Comparison of ENCODE assay signal across 1 cellular context in the genomic region with DNA sequence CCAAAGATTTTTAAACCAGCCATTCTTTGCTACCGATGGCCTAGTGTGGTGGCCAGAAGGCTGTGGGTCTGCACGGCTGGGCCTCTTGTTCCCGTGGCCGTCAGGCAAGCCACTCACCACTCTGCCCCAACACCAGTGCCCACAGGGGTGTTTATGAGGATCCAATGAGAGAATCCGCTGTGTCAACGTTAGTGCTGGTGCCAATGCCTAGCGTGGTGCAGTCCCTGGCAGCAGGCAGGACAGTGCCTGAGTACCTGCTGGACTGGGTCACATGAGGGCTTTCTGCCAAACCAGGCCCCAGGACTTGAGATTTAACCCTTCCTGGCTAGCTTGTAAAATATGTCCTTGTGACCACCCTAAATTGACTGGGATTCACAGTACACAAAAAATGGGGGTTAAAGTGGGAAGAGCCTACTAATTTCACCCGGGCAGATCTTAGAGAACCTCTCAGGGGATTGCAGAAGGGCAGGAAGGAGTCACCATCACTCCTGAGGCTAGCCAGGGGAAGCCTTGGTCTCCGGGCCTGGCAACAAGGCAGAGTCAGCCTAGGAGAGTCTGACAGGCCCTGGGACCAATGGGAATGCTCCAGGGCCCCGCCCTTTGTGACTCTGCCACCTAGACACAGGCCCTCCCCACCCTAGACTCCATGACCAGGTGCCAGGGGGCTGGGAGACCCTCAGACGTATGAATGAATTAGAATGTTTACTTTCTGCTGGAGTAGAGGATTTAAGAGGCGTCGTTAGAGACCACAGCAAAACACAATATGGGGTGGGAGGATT.
A peak's percentile ranks its signal among the peaks of the same experiment; 100 is the strongest.
TF ChIP-seq lines count a peak whose summit lies in the region.

No MANE protein-coding gene starts in this region.

TF ChIP-seq in WTC11, 78 proteins besides CTCF, POLR2A, EP300 and RAD21:
- TF ChIP-seq USF2 (CRISPR knock-in tag; IDR thresholded peaks at IDR 0.05) = peak; percentile 32; the same call in 1 of the 2 replicates
- TF ChIP-seq HMGXB4 (CRISPR knock-in tag; IDR thresholded peaks at IDR 0.05) = no peak
